11 cellular contexts compared by ENCODE assay signal in genomic region chr2:229910147-229910831, GRCh38. TPM values are rescaled to one million over a fixed set of nuclear protein-coding genes. Genes with fewer than 3 reads are reported as not detected.
DNase-seq lines count a peak whose midpoint lies in the region; ATAC-seq and TF ChIP-seq lines count a peak whose summit lies in the region.
"Had no signal": no experiment of that assay in that cellular context is flagged by ENCODE, and none has a peak within 500 bp of the region (broad histone marks: within the 10 kb centered on the region; RNA-seq: fewer than 3 reads in every experiment).

No MANE protein-coding gene starts in this region.

- peaks cover 3% of the 10 kb centered on the region; the same call in 1 of the 2 replicates for H3F3A ChIP-seq in DOHH2 (ENCODE audit: control insufficient read depth, insufficient read depth)

- peaks cover 4 to 13% (median 9%) of the 10 kb centered on the region in 3 donors for H3K36me3 Mint-ChIP-seq in immature natural killer cell

- H3K27me3 ChIP-seq in DOHH2 (ENCODE audit: control insufficient read depth, low read length), result no peaks in the 10 kb centered on the region
- H3K27me3 ChIP-seq: body of pancreas had no signal

- peaks cover 0 to 2% (median 1%) of the 10 kb centered on the region in 3 donors for H3K27me3 Mint-ChIP-seq in immature natural killer cell (ENCODE audit: low read depth in 3 of 3)

- no peaks in the 10 kb centered on the region for H3K9me2 ChIP-seq in DOHH2 (replicated peaks; ENCODE audit: control insufficient read depth, low read length)

- no peak overlapping the region for H3K4me3 ChIP-seq in DOHH2 (ENCODE audit: low read length)
- H3K4me3 ChIP-seq: body of pancreas had no signal

- TF ChIP-seq CTCF in DOHH2 (IDR thresholded peaks at IDR 0.05; ENCODE audit: low read depth, low read length, poor library complexity, severe bottlenecking), result no peak

- H3K27ac ChIP-seq in DOHH2 (ENCODE audit: low read depth, low read length), result no peak overlapping the region
- H3K27ac ChIP-seq: body of pancreas, VCaP had no signal

- peak overlapping the region; percentile 51; the same call in 1 of the 2 replicates for H3K4me2 ChIP-seq in DOHH2 (ENCODE audit: low read length)

- no peaks in the 10 kb centered on the region for H3K9me3 Mint-ChIP-seq in immature natural killer cell

- no peaks in the 10 kb centered on the region for H3K9me3 ChIP-seq in DOHH2 (ENCODE audit: control insufficient read depth, insufficient read depth, low read length)
- H3K9me3 ChIP-seq: body of pancreas had no signal

- peaks cover 28% of the 10 kb centered on the region for H3K36me3 ChIP-seq in DOHH2 (ENCODE audit: control insufficient read depth, low read length)

- ATAC-seq in GM19397 (IDR thresholded peaks at IDR 0.05; ENCODE audit: unreplicated experiment) (peak; percentile 18), HG03354 (IDR thresholded peaks at IDR 0.05; ENCODE audit: poor library complexity, severe bottlenecking, unreplicated experiment) (peak; percentile 13)
- ATAC-seq: body of pancreas had no signal

- DNase-seq in immature natural killer cell (no peak), SKM-1 (lab: John Stamatoyannopoulos, UW; ENCODE audit: unreplicated experiment) (no peak), NCI-H1436 treated with DMSO at 0.1 percent for 48 hours (lab: John Stamatoyannopoulos, UW) (no peak), RPMI8226 (no peak)
- no peak for DNase-seq in effector CD8-positive, alpha-beta T cell (lab: John Stamatoyannopoulos, UW)
- DNase-seq: NCI-H774 had no signal

- H3K4me1 Mint-ChIP-seq in immature natural killer cell, result peaks cover 61 to 82% of the 10 kb centered on the region in 2 donors

- H3K4me1 ChIP-seq in DOHH2 (ENCODE audit: control insufficient read depth, low read length), result peaks cover 42% of the 10 kb centered on the region

- H4K20me1 ChIP-seq in DOHH2 (ENCODE audit: control insufficient read depth, insufficient read depth, low read depth, low read length), result peaks cover 22% of the 10 kb centered on the region

- peaks cover 91% of the 10 kb centered on the region for H3K79me2 ChIP-seq in DOHH2 (ENCODE audit: control insufficient read depth, low read length)

- H3K27ac Mint-ChIP-seq in immature natural killer cell, result peak overlapping the region; percentile 16 to 80 (median 60)

- H3K4me3 Mint-ChIP-seq in immature natural killer cell, result peak overlapping the region in 2 of 5 donors; percentile 17 to 39

RNA-seq across cellular contexts. Expression of gene TRIP12, which starts 11.5 kb away (rescaled TPM):
- 10 to 100 TPM; 13.5 to 69.4 (median 26.0) TPM for polyA plus RNA-seq in immature natural killer cell

RNA-seq across cellular contexts. Expression of gene FBXO36, which starts 12.0 kb away (rescaled TPM):
- polyA plus RNA-seq in immature natural killer cell, result 1 to 10 TPM in 2 of 3 donors, under 1 TPM in 1; 0.41 to 3.7 (median 1.3) TPM
